14 cellular contexts compared by ENCODE assay signal in genomic region chr7:1110358-1110757, GRCh38. TPM values are rescaled to one million over a fixed set of nuclear protein-coding genes. Genes with fewer than 3 reads are reported as not detected.
A peak's percentile ranks its signal among the peaks of the same experiment; 100 is the strongest.
DNase-seq lines count a peak whose midpoint lies in the region; ATAC-seq and TF ChIP-seq lines count a peak whose summit lies in the region.
"Had no signal": no experiment of that assay in that cellular context is flagged by ENCODE, and none has a peak within 500 bp of the region (broad histone marks: within the 10 kb centered on the region; RNA-seq: fewer than 3 reads in every experiment).

No MANE protein-coding gene starts in this region.

- intact Hi-C loops in Right ventricle myocardium inferior (cut with DNase I) (no loop called here), left cardiac atrium (cut with DNase I) (no loop called here), left ventricle myocardium superior (cut with micrococcal nuclease) (no loop called here)

- peaks cover 3% of the 10 kb centered on the region for H3K27me3 Mint-ChIP-seq in nephron progenitor cell (ENCODE audit: low read depth, poor library complexity)
- H3K27me3 Mint-ChIP-seq: CD4-positive, alpha-beta T cell had no signal

- peaks cover 11% of the 10 kb centered on the region for H3K36me3 Mint-ChIP-seq in nephron progenitor cell (ENCODE audit: low read depth)

- DNase-seq in Right ventricle myocardium inferior (ENCODE audit: missing footprints), result peak; percentile 58
- no peak for DNase-seq in left cardiac atrium
- peak; percentile 50 for DNase-seq in left ventricle myocardium superior
- DNase-seq in nephron progenitor cell, result no peak
- no peak for DNase-seq in NCI-H2107 (lab: John Stamatoyannopoulos, UW)
- no peak for DNase-seq in DMS53 (lab: John Stamatoyannopoulos, UW)
- DNase-seq in GDM1 (lab: John Stamatoyannopoulos, UW), result no peak
- DNase-seq: Calu3; CD4-positive, alpha-beta T cell; DMS 273 treated with DMSO at 0.1 percent for 48 hours; DMS79; KG1 had no signal

- H3K9me3 Mint-ChIP-seq in nephron progenitor cell, result peaks cover 4% of the 10 kb centered on the region
- H3K9me3 Mint-ChIP-seq: CD4-positive, alpha-beta T cell; IgD-negative memory B cell had no signal

- H3K4me1 Mint-ChIP-seq in nephron progenitor cell, result peaks cover 67% of the 10 kb centered on the region

- no peak for TF ChIP-seq CTCF in nephron progenitor cell (IDR thresholded peaks at IDR 0.05)

- peak overlapping the region; percentile 54 for H3K27ac Mint-ChIP-seq in nephron progenitor cell
- H3K27ac Mint-ChIP-seq: CD4-positive, alpha-beta T cell; IgD-negative memory B cell had no signal

- H3K4me3 Mint-ChIP-seq in nephron progenitor cell, result no peak overlapping the region
- H3K4me3 Mint-ChIP-seq: CD4-positive, alpha-beta T cell; IgD-negative memory B cell had no signal

- ATAC-seq in Right ventricle myocardium inferior, result no peak
- ATAC-seq in left cardiac atrium, result no peak
- peak; percentile 54 for ATAC-seq in left ventricle myocardium superior
- ATAC-seq in HG02981 (IDR thresholded peaks at IDR 0.05; ENCODE audit: unreplicated experiment), result no peak

RNA-seq across cellular contexts. Expression of gene GPER1, which starts 22.4 kb away (rescaled TPM):
- total RNA-seq in Right ventricle myocardium inferior (3.6 TPM), left cardiac atrium (1 to 10 TPM; 4.6 to 7.6 TPM), left ventricle myocardium superior (2.8 TPM)
- total RNA-seq: CD4-positive, alpha-beta T cell had no signal

RNA-seq across cellular contexts. Expression of gene ZFAND2A, which starts 49.6 kb away (rescaled TPM):
- total RNA-seq in Right ventricle myocardium inferior (5.9 TPM), left cardiac atrium (10 to 100 TPM in 1 of 2 donors, 1 to 10 TPM in 1; 9.8 to 16.7 TPM), left ventricle myocardium superior (5.9 TPM)

Comparison
In these comparisons a context has a peak if more than half of its experiments do, and no peak if none do; other contexts are left out.
1. DNase-seq: peak in Right ventricle myocardium inferior (single experiment) and left ventricle myocardium superior (single experiment); none in left cardiac atrium (single experiment), nephron progenitor cell (single experiment), NCI-H2107 (single experiment), DMS53 (single experiment) and GDM1 (single experiment).